Comparison of ENCODE assay signal across 8 cellular contexts in the genomic region with DNA sequence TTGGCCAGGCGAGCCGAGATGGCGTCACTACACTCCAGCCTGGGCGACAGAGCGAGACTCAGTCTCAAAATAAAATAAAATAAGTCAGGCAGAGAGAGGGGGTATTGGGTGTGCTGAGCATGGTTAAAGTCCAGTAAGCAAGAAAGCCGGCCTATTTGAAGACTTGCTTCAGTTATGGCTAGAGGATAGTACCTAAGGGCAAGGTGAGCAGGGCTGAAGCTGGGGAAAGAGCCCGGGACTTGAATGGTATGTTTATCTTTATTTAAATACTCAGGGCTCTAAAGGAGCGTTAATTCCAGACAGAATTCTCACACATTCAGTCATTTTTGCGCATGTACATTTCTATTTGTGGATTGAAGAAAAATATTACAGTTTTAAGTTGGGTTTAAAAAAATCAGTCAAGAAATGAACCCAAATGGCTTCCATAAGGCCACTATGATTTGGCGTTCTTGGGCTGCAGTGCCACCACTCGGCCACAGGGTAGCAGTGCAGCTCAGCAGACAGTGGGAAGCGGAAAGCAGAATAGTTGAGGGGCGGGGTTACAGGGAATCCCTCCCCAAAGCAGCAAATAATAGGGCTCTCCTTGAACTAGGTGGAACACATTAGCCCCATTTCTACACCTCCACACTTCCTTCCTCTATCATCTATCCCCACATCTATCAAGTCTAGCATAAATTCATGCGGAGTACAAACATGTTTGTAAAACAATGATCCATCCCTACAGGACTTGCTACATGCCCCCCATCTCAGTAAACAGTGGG. TPM values are rescaled to one million over a fixed set of nuclear protein-coding genes. Genes with fewer than 3 reads are reported as not detected.
DNase-seq lines count a peak whose midpoint lies in the region; ATAC-seq and TF ChIP-seq lines count a peak whose summit lies in the region.

No MANE protein-coding gene starts in this region.

- no peak overlapping the region for H2AK5ac ChIP-seq in IMR-90 (ENCODE audit: low read depth, low read length)

- H3K36me3 Mint-ChIP-seq in natural killer cell treated with Interleukin-12 subunit alpha and Interleukin-12 subunit beta and Interleukin-15 and Interleukin-18, amount 100 ng/mL, for 72 hours = no peaks in the 10 kb centered on the region
- H3K36me3 Mint-ChIP-seq in stimulated activated naive B cell treated with anti-CD40 and anti-IgM and Interleukin-4, amounts not matched to agents 10 μg/mL and 1 μg/mL and 100 μg/mL, for 72 hours = no peaks in the 10 kb centered on the region

- no peak overlapping the region for H3K27ac Mint-ChIP-seq in natural killer cell treated with Interleukin-12 subunit alpha and Interleukin-12 subunit beta and Interleukin-15 and Interleukin-18, amount 100 ng/mL, for 72 hours
- no peak overlapping the region for H3K27ac Mint-ChIP-seq in stimulated activated naive B cell treated with anti-CD40 and anti-IgM and Interleukin-4, amounts not matched to agents 10 μg/mL and 1 μg/mL and 100 μg/mL, for 72 hours

- no peak overlapping the region for H3K4me2 ChIP-seq in IMR-90 (ENCODE audit: low read depth, low read length)

- dilution Hi-C loops in IMR-90 (cut with HindIII; ENCODE audit: low sequenced_read_pairs, unreplicated experiment) = no loop called here

- no peak overlapping the region for H3K4me3 Mint-ChIP-seq in natural killer cell treated with Interleukin-12 subunit alpha and Interleukin-12 subunit beta and Interleukin-15 and Interleukin-18, amount 100 ng/mL, for 72 hours
- no peak overlapping the region for H3K4me3 Mint-ChIP-seq in stimulated activated naive B cell treated with anti-CD40 and anti-IgM and Interleukin-4, amounts not matched to agents 10 μg/mL and 1 μg/mL and 100 μg/mL, for 72 hours

- no peak overlapping the region for H3K4me3 ChIP-seq in IMR-90 (ENCODE audit: insufficient read depth, low read depth, low read length)
- H3K4me3 ChIP-seq in esophagus squamous epithelium = no peak overlapping the region

- no peak overlapping the region for H3K9ac ChIP-seq in IMR-90 (ENCODE audit: low read depth, low read length)

- no peak overlapping the region for H3K4ac ChIP-seq in IMR-90 (ENCODE audit: low read depth, low read length)

- no peak overlapping the region for H2BK120ac ChIP-seq in IMR-90 (ENCODE audit: low read depth, low read length)

- H4K91ac ChIP-seq in IMR-90 (ENCODE audit: insufficient read depth, low read depth, low read length) = no peak overlapping the region

- no peak overlapping the region for H3K14ac ChIP-seq in IMR-90 (replicated peaks; ENCODE audit: low read depth, low read length)

- H4K5ac ChIP-seq in IMR-90 (ENCODE audit: low read depth, low read length) = no peak overlapping the region

- DNase-seq in DMS79 treated with DMSO at 0.1 percent for 48 hours (lab: John Stamatoyannopoulos, UW) (peak; percentile 0), IMR-90 (peak; percentile 80), OCI-M1 (lab: John Stamatoyannopoulos, UW) (peak; percentile 88), activated T-cell treated with anti-CD3 and anti-CD28 coated beads for 48 hours (ENCODE audit: low read depth) (peak; percentile 72), esophagus squamous epithelium (lab: John Stamatoyannopoulos, UW) (no peak)
- peak; percentile 63 for DNase-seq in natural killer cell treated with Interleukin-12 subunit alpha and Interleukin-12 subunit beta and Interleukin-15 and Interleukin-18, amount 100 ng/mL, for 72 hours (ENCODE audit: low spot score)
- peak; percentile 65 for DNase-seq in stimulated activated naive B cell treated with anti-CD40 and anti-IgM and Interleukin-4, amounts not matched to agents 10 μg/mL and 1 μg/mL and 100 μg/mL, for 72 hours

- H3K27ac ChIP-seq in IMR-90 (ENCODE audit: insufficient read depth, low read length) (no peak overlapping the region), esophagus squamous epithelium (no peak overlapping the region)

- H3K9me1 ChIP-seq in IMR-90 (ENCODE audit: insufficient read depth, low read length) = no peaks in the 10 kb centered on the region

- peak; percentile 99 for TF ChIP-seq RAD21 in IMR-90 (IDR thresholded peaks at IDR 0.05; ENCODE audit: low read length)

- no peaks in the 10 kb centered on the region for H3K4me1 Mint-ChIP-seq in natural killer cell treated with Interleukin-12 subunit alpha and Interleukin-12 subunit beta and Interleukin-15 and Interleukin-18, amount 100 ng/mL, for 72 hours (ENCODE audit: low read depth in 2 of 2)
- peaks cover 0 to 7% of the 10 kb centered on the region in 2 donors for H3K4me1 Mint-ChIP-seq in stimulated activated naive B cell treated with anti-CD40 and anti-IgM and Interleukin-4, amounts not matched to agents 10 μg/mL and 1 μg/mL and 100 μg/mL, for 72 hours

- no peak overlapping the region for H3K56ac ChIP-seq in IMR-90 (ENCODE audit: extremely low read depth, insufficient read depth, low read length)

- H4K20me1 ChIP-seq in IMR-90 (ENCODE audit: insufficient read depth, low read length) = no peaks in the 10 kb centered on the region

- ATAC-seq in GM21619 (IDR thresholded peaks at IDR 0.05; ENCODE audit: unreplicated experiment) (peak; percentile 96), IMR-90 (ENCODE audit: low read depth) (peak; percentile 100)
- peak; percentile 83 for ATAC-seq in natural killer cell treated with Interleukin-12 subunit alpha and Interleukin-12 subunit beta and Interleukin-15 and Interleukin-18, amount 100 ng/mL, for 72 hours
- ATAC-seq in stimulated activated naive B cell treated with anti-CD40 and anti-IgM and Interleukin-4, amounts not matched to agents 10 μg/mL and 1 μg/mL and 100 μg/mL, for 72 hours (replicated peaks) = peak; percentile 95 to 97

- H3K18ac ChIP-seq in IMR-90 (ENCODE audit: low read depth, low read length) = no peak overlapping the region

- in situ Hi-C loops in IMR-90 (cut with MboI; ENCODE audit: low sequenced_read_pairs) = loop anchor here (10.0 kb wide), 1 partner anchor 242 kb away; no protein-coding TSS in a partner anchor

- H3K27me3 Mint-ChIP-seq in natural killer cell treated with Interleukin-12 subunit alpha and Interleukin-12 subunit beta and Interleukin-15 and Interleukin-18, amount 100 ng/mL, for 72 hours = peaks cover 2 to 21% of the 10 kb centered on the region in 2 donors
- H3K27me3 Mint-ChIP-seq in stimulated activated naive B cell treated with anti-CD40 and anti-IgM and Interleukin-4, amounts not matched to agents 10 μg/mL and 1 μg/mL and 100 μg/mL, for 72 hours = peaks cover 0 to 19% of the 10 kb centered on the region in 2 donors

- POLR2A ChIA-PET in IMR-90 (lab: Charles Lee; ENCODE audit: unreplicated experiment) = no interaction called here

- H2BK20ac ChIP-seq in IMR-90 (ENCODE audit: low read depth, low read length) = no peak overlapping the region

- no peak overlapping the region for H4K8ac ChIP-seq in IMR-90 (ENCODE audit: low read depth in 2 of 2, low read length in 2 of 2)

- H3K9me3 ChIP-seq in IMR-90 (ENCODE audit: control insufficient read depth, insufficient read depth, low read length) (no peaks in the 10 kb centered on the region), esophagus squamous epithelium (no peaks in the 10 kb centered on the region)

- no CpG with 5 or more reads among the region's 14 CpGs for WGBS in IMR-90 (ENCODE audit: extremely low coverage in 2 of 2, insufficient read length in 1 of 2), 2 experiments
- 25 to 39% methylated on average over 10 to 14 of the region's 14 CpGs for WGBS in esophagus squamous epithelium, 2 donors

- intact Hi-C loops in IMR-90 (cut with micrococcal nuclease) (loop anchor here (1.0 to 5.0 kb wide), 4 partner anchors 86 to 1010 kb away; no protein-coding TSS in a partner anchor), esophagus squamous epithelium (cut with DNase I) (loop anchor here (10.0 kb wide), 1 partner anchor 228 kb away; no protein-coding TSS in a partner anchor)

- H3K79me1 ChIP-seq in IMR-90 (ENCODE audit: low read depth in 1 of 2, low read length in 2 of 2) = no peaks in the 10 kb centered on the region

- peaks cover 3% of the 10 kb centered on the region; the same call in 1 of the 2 replicates for H3K27me3 ChIP-seq in IMR-90 (ENCODE audit: control insufficient read depth, insufficient read depth, low read length)
- H3K27me3 ChIP-seq in esophagus squamous epithelium = no peaks in the 10 kb centered on the region

- H3K23ac ChIP-seq in IMR-90 (ENCODE audit: low read depth, low read length) = no peak overlapping the region

- H3K36me3 ChIP-seq in IMR-90 (ENCODE audit: control insufficient read depth, insufficient read depth, low read length) (no peaks in the 10 kb centered on the region), esophagus squamous epithelium (no peaks in the 10 kb centered on the region)

- peak overlapping the region; percentile 21 for H2AFZ ChIP-seq in IMR-90 (replicated peaks; ENCODE audit: low read length, poor library complexity)

- no peak overlapping the region for H2AK9ac ChIP-seq in IMR-90 (replicated peaks; ENCODE audit: low read depth, low read length, poor library complexity)

- no peak overlapping the region for H2BK15ac ChIP-seq in IMR-90 (ENCODE audit: low read depth, low read length)

- TF ChIP-seq CTCF in IMR-90 (conservative IDR thresholded peaks at IDR 0.05; ENCODE audit: low read depth, low read length) (peak; percentile 98), esophagus squamous epithelium (IDR thresholded peaks at IDR 0.05) (peak; percentile 64 to 99 (median 98))

- H3K9me3 Mint-ChIP-seq in natural killer cell treated with Interleukin-12 subunit alpha and Interleukin-12 subunit beta and Interleukin-15 and Interleukin-18, amount 100 ng/mL, for 72 hours = no peaks in the 10 kb centered on the region
- no peaks in the 10 kb centered on the region for H3K9me3 Mint-ChIP-seq in stimulated activated naive B cell treated with anti-CD40 and anti-IgM and Interleukin-4, amounts not matched to agents 10 μg/mL and 1 μg/mL and 100 μg/mL, for 72 hours

- BruUV-seq in IMR-90 (replicated peaks; lab: Mats Ljungman, UMichigan) = no TSS peak

- CTCF ChIA-PET in IMR-90 (lab: Yijun Ruan, JAX) = interaction anchor here (0.7 to 1.0 kb wide), 4 partner anchors 11 to 247 kb away, joined by 3 read pairs; no protein-coding TSS in a partner anchor

- H2BK5ac ChIP-seq in IMR-90 (ENCODE audit: low read depth, low read length, poor library complexity, severe bottlenecking) = no peak overlapping the region

- H3K4me1 ChIP-seq in IMR-90 (ENCODE audit: control insufficient read depth, insufficient read depth, low read length) = no peaks in the 10 kb centered on the region
- H3K4me1 ChIP-seq in esophagus squamous epithelium = peaks cover 0 to 12% (median 0%) of the 10 kb centered on the region in 3 donors

- peak; percentile 44 for TF ChIP-seq POLR2A in IMR-90 (IDR thresholded peaks at IDR 0.05; ENCODE audit: low read depth, low read length)
- TF ChIP-seq POLR2A in esophagus squamous epithelium (IDR thresholded peaks at IDR 0.05) = no peak

RNA-seq across cellular contexts. Expression of gene SH3D19, which starts 37.2 kb away (rescaled TPM):
- total RNA-seq in IMR-90 (2012; rRNA removed) (27.2 and 29.7 TPM in 2 replicates), esophagus squamous epithelium (100 to 1,000 TPM in 1 of 4 donors, 10 to 100 TPM in 3; 35.1 to 113 (median 38.6) TPM)
- 12.5 and 14.4 TPM in 2 replicates for polyA plus RNA-seq in IMR-90 (2012; rRNA removed)
- 4.0 and 12.4 TPM in 2 replicates for polyA plus RNA-seq in IMR-90 (2012; cell fraction: cytosol; rRNA removed)
- 3.9 and 19.0 TPM in 2 replicates for polyA plus RNA-seq in IMR-90 (2012; cell fraction: nucleus; rRNA removed; ENCODE audit: low replicate concordance)
- total RNA-seq in natural killer cell treated with Interleukin-12 subunit alpha and Interleukin-12 subunit beta and Interleukin-15 and Interleukin-18, amount 100 ng/mL, for 72 hours = not detected

RNA-seq across cellular contexts. Expression of gene FHIP1A, which starts 46.4 kb away (rescaled TPM):
- total RNA-seq in IMR-90 (2012; rRNA removed) (under 0.01 and 0.18 TPM in 2 replicates), esophagus squamous epithelium (10 to 100 TPM; 23.4 to 66.2 (median 34.5) TPM)
- polyA plus RNA-seq in IMR-90 (2012; rRNA removed) = 0.02 and 0.04 TPM in 2 replicates
- polyA plus RNA-seq in IMR-90 (2012; cell fraction: cytosol; rRNA removed) = 0.01 and 0.02 TPM in 2 replicates
- polyA plus RNA-seq in IMR-90 (2012; cell fraction: nucleus; rRNA removed; ENCODE audit: low replicate concordance) = 0.06 TPM in 1 of 2 replicates, not detected in the other
- total RNA-seq in natural killer cell treated with Interleukin-12 subunit alpha and Interleukin-12 subunit beta and Interleukin-15 and Interleukin-18, amount 100 ng/mL, for 72 hours = under 1 TPM; 0.12 to 0.39 TPM

Comparison
In these comparisons a context has a peak if more than half of its experiments do, and no peak if none do; other contexts are left out.
1. RNA of gene SH3D19, which starts 37.2 kb away (total RNA-seq): 35.1 to 113 TPM in esophagus squamous epithelium and 27.2 to 29.7 TPM in IMR-90; not detected in natural killer cell treated with Interleukin-12 subunit alpha and Interleukin-12 subunit beta and Interleukin-15 and Interleukin-18, amount 100 ng/mL, for 72 hours; every median in the first group is over 10 times any median in the second.
2. RNA of gene FHIP1A, which starts 46.4 kb away (total RNA-seq): 23.4 to 66.2 TPM in esophagus squamous epithelium; 0.12 to 0.39 TPM in natural killer cell treated with Interleukin-12 subunit alpha and Interleukin-12 subunit beta and Interleukin-15 and Interleukin-18, amount 100 ng/mL, for 72 hours and under 0.01 to 0.18 TPM in IMR-90; every median in the first group is over 10 times any median in the second.
3. Peak in every context shown above with its lines, with median percentiles within 50 percentile points of each other: ATAC-seq.